9 cellular contexts compared by ENCODE assay signal in genomic region chr1:81549588-81550127, GRCh38.
DNase-seq lines count a peak whose midpoint lies in the region; ATAC-seq and TF ChIP-seq lines count a peak whose summit lies in the region.
"Had no signal": no experiment of that assay in that cellular context is flagged by ENCODE, and none has a peak within 500 bp of the region (broad histone marks: within the 10 kb centered on the region; RNA-seq: fewer than 3 reads in every experiment).

No MANE protein-coding gene starts in this region.

- no peaks in the 10 kb centered on the region for H3K4me1 ChIP-seq in adrenal gland (replicated peaks in 1 of 2)

- peak; percentile 47 for ATAC-seq in HG02763 (IDR thresholded peaks at IDR 0.05; ENCODE audit: unreplicated experiment)

- no peaks in the 10 kb centered on the region for H3K9me3 ChIP-seq in adrenal gland (replicated peaks in 1 of 3)
- H3K9me3 ChIP-seq: BLaER1 treated with 17β-estradiol and CSF1 and Interleukin-3, amounts not matched to agents 10 nM and 100 nM had no signal

- H3K27ac ChIP-seq in adrenal gland = no peak overlapping the region
- H3K27ac ChIP-seq in caudate nucleus (ENCODE audit: low read depth, low read length) = no peak overlapping the region
- H3K27ac ChIP-seq: BLaER1 treated with 17β-estradiol and CSF1 and Interleukin-3, amounts not matched to agents 10 nM and 100 nM had no signal

- 19 to 32% (median 22%) methylated on average over 1 of the region's 1 CpG for WGBS in adrenal gland, 4 donors

- no peaks in the 10 kb centered on the region for H3K36me3 ChIP-seq in adrenal gland (replicated peaks in 1 of 2)
- H3K36me3 ChIP-seq: BLaER1 treated with 17β-estradiol and CSF1 and Interleukin-3, amounts not matched to agents 10 nM and 100 nM had no signal

- no peaks in the 10 kb centered on the region for H3K27me3 ChIP-seq in adrenal gland
- H3K27me3 ChIP-seq: BLaER1 treated with 17β-estradiol and CSF1 and Interleukin-3, amounts not matched to agents 10 nM and 100 nM had no signal

- intact Hi-C loops in adrenal gland (cut with DNase I) = no loop called here

- H3K4me3 ChIP-seq in adrenal gland = no peak overlapping the region
- H3K4me3 ChIP-seq: BLaER1 treated with 17β-estradiol and CSF1 and Interleukin-3, amounts not matched to agents 10 nM and 100 nM had no signal

- peak; percentile 19 to 42 (median 40) for TF ChIP-seq CTCF in adrenal gland (IDR thresholded peaks at IDR 0.05)

- no peak for TF ChIP-seq POLR2A in adrenal gland (IDR thresholded peaks at IDR 0.05)

- peak; percentile 41 for DNase-seq in NCI-H1436 (lab: John Stamatoyannopoulos, UW)
- DNase-seq in NCI-H1436 treated with DMSO at 0.1 percent for 48 hours (lab: John Stamatoyannopoulos, UW) = no peak
- peak; percentile 23 for DNase-seq in NCI-H1105 (lab: John Stamatoyannopoulos, UW)
- DNase-seq in adrenal gland = no peak
- peak; percentile 41 for DNase-seq in kidney glomerular epithelial cell (lab: John Stamatoyannopoulos, UW)
- DNase-seq in caudate nucleus (lab: John Stamatoyannopoulos, UW) = no peak
- no peak for DNase-seq in NK-92 treated with Interleukin-12 subunit alpha and Interleukin-12 subunit beta, amount 100 ng/mL, for 24 hours (lab: John Stamatoyannopoulos, UW)

Comparison
In these comparisons a context has a peak if more than half of its experiments do, and no peak if none do; other contexts are left out.
1. DNase-seq: peak in NCI-H1436 (single experiment), NCI-H1105 (single experiment) and kidney glomerular epithelial cell (single experiment); none in NCI-H1436 treated with DMSO at 0.1 percent for 48 hours (single experiment), adrenal gland (0 of 7), caudate nucleus (0 of 61) and NK-92 treated with Interleukin-12 subunit alpha and Interleukin-12 subunit beta, amount 100 ng/mL, for 24 hours (single experiment).